Comparison of ENCODE assay signal across 6 cellular contexts in the genomic region with DNA sequence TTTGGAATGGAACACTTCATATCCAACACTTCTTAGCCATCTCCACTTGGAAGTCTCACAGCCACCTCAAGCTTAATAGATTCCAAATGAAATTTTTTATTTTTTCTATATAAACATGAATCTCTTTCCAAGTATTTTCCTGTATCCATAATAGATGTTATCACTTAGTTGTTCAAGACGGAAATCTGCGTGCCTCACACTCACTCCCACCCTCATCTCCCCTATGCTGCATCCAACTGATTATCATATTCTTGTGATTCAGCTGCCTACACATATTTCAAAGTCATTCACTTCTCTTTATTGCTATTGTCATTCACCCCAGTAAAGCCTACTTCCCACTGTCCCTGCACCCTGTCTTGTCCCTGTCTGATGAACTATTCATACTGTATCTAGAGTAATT.
"Had no signal": no experiment of that assay in that cellular context is flagged by ENCODE, and none has a peak within 500 bp of the region (broad histone marks: within the 10 kb centered on the region; RNA-seq: fewer than 3 reads in every experiment).

No MANE protein-coding gene starts in this region.

- H3K4me3 ChIP-seq: K562 had no signal

- DNase-seq: IMR-90, KBM-7, KG1 had no signal

- H3K27ac Mint-ChIP-seq: IgD-negative memory B cell had no signal

- H3K4me3 Mint-ChIP-seq: IgD-negative memory B cell had no signal

- H3K36me3 Mint-ChIP-seq: IgD-negative memory B cell had no signal

- H3K9me3 Mint-ChIP-seq: IgD-negative memory B cell had no signal

- H3K27ac ChIP-seq: HL-60 had no signal
